In the genomic region with DNA sequence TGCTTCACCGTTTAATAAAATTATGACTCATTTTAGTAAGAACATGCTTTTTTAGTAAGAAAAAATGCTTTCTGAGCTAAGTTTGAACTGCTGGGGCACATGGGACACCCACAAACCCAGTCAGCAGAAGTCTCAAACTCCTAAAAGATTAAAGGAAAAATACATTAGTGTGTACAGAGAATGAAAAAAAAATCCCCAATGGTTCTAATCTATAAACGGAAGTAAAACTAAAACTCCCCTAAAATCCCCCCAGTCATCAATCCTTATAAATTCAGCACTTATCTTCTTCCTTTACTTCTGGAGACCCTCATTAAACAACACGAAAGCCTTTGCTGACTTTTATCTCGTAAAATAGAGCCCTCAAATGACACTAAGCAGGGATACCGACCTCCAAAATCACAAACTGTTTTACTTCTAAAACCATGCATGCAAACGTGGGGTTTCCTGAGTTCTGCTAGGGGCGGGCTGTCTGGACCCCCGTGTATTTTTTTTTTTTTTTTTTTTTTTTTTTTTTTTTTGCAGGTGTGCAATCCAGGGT, we compare ENCODE assay signal across 8 cellular contexts. TPM values are rescaled to one million over a fixed set of nuclear protein-coding genes. Genes with fewer than 3 reads are reported as not detected.
DNase-seq lines count a peak whose midpoint lies in the region; ATAC-seq and TF ChIP-seq lines count a peak whose summit lies in the region.

No MANE protein-coding gene starts in this region.

- H3K4me3 Mint-ChIP-seq in IgD-negative memory B cell: peak overlapping the region; percentile 88 to 90 (median 90)
- peak overlapping the region; percentile 96 for H3K4me3 Mint-ChIP-seq in neural crest cell

- peaks cover 51% of the 10 kb centered on the region for H3K4me1 ChIP-seq in DND-41 (ENCODE audit: insufficient read depth, low read length)

- H3K79me2 ChIP-seq in DND-41 (ENCODE audit: insufficient read depth, low read length): peaks cover 42% of the 10 kb centered on the region

- peak overlapping the region; percentile 69 for H3K27ac ChIP-seq in DND-41 (ENCODE audit: low read length)

- peak overlapping the region; percentile 93 for H3K9ac ChIP-seq in DND-41 (ENCODE audit: low read depth, low read length)

- TF ChIP-seq CTCF in DND-41 (IDR thresholded peaks at IDR 0.05; ENCODE audit: borderline replicate concordance, extremely low read depth, low read length, poor library complexity, severe bottlenecking): no peak
- TF ChIP-seq CTCF in astrocyte of the spinal cord (IDR thresholded peaks at IDR 0.05; ENCODE audit: low read depth, low read length): no peak
- TF ChIP-seq CTCF in neural crest cell (conservative IDR thresholded peaks at IDR 0.05): no peak

- no peaks in the 10 kb centered on the region for H3K9me3 Mint-ChIP-seq in IgD-negative memory B cell
- no peaks in the 10 kb centered on the region for H3K9me3 Mint-ChIP-seq in neural crest cell

- no peak for DNase-seq in DND-41
- DNase-seq in astrocyte of the spinal cord (ENCODE audit: low read depth, low spot score): no peak
- DNase-seq in neural crest cell (ENCODE audit: low read depth, low spot score): no peak
- DNase-seq in cerebellar nuclear complex (lab: John Stamatoyannopoulos, UW): no peak
- no peak for DNase-seq in germinal center (ENCODE audit: low spot score)

- H3K36me3 ChIP-seq in DND-41 (ENCODE audit: insufficient read depth, low read length): peaks cover 35% of the 10 kb centered on the region

- peaks cover 1% of the 10 kb centered on the region for H3K27me3 Mint-ChIP-seq in IgD-negative memory B cell
- H3K27me3 Mint-ChIP-seq in neural crest cell (ENCODE audit: low read depth): peaks cover 45% of the 10 kb centered on the region

- ATAC-seq in DND-41 (ENCODE audit: insufficient read depth, low read depth) (no peak), GM21390 (IDR thresholded peaks at IDR 0.05; ENCODE audit: unreplicated experiment) (no peak), GM18511 (IDR thresholded peaks at IDR 0.05; ENCODE audit: unreplicated experiment) (no peak)

- H3K27ac Mint-ChIP-seq in IgD-negative memory B cell (peak overlapping the region; percentile 70 to 94 (median 91)), neural crest cell (ENCODE audit: unreplicated experiment) (no peak overlapping the region)

- in situ Hi-C loops in astrocyte of the spinal cord (cut with HindIII; ENCODE audit: low sequenced_read_pairs): no loop called here

- H3K4me1 Mint-ChIP-seq in IgD-negative memory B cell: peaks cover 14 to 23% (median 22%) of the 10 kb centered on the region in 3 donors
- H3K4me1 Mint-ChIP-seq in neural crest cell: peaks cover 18% of the 10 kb centered on the region

- H4K20me1 ChIP-seq in DND-41 (ENCODE audit: insufficient read depth, low read length): peaks cover 24% of the 10 kb centered on the region

- no peaks in the 10 kb centered on the region for H3K9me3 ChIP-seq in DND-41 (ENCODE audit: insufficient read depth, low read length, severe bottlenecking)

- H3K27me3 ChIP-seq in DND-41 (ENCODE audit: insufficient read depth, low read length, poor library complexity): no peaks in the 10 kb centered on the region

- peak overlapping the region in 1 of 2 experiments; percentile 42; a peak in 2 of 4 replicates for H3K4me3 ChIP-seq in DND-41 (ENCODE audit: low read depth in 1 of 2, low read length in 2 of 2)
- H3K4me3 ChIP-seq in astrocyte of the spinal cord (ENCODE audit: low read depth, low read length): peak overlapping the region; percentile 58

- H3K36me3 Mint-ChIP-seq in IgD-negative memory B cell (no peaks in the 10 kb centered on the region), neural crest cell (ENCODE audit: low read depth) (no peaks in the 10 kb centered on the region)

- H2AFZ ChIP-seq in DND-41 (ENCODE audit: low read depth, low read length): peak overlapping the region; percentile 50

- peak overlapping the region; percentile 74 for H3K4me2 ChIP-seq in DND-41 (ENCODE audit: insufficient read depth, low read length)

RNA-seq across cellular contexts. Expression of gene MYB, which starts 1.1 kb away (rescaled TPM):
- not detected for polyA plus RNA-seq in IgD-negative memory B cell
- total RNA-seq in neural crest cell: 6.8 and 8.1 TPM in 2 replicates
